ENCODE assay signal across 8 cellular contexts in the genomic region with DNA sequence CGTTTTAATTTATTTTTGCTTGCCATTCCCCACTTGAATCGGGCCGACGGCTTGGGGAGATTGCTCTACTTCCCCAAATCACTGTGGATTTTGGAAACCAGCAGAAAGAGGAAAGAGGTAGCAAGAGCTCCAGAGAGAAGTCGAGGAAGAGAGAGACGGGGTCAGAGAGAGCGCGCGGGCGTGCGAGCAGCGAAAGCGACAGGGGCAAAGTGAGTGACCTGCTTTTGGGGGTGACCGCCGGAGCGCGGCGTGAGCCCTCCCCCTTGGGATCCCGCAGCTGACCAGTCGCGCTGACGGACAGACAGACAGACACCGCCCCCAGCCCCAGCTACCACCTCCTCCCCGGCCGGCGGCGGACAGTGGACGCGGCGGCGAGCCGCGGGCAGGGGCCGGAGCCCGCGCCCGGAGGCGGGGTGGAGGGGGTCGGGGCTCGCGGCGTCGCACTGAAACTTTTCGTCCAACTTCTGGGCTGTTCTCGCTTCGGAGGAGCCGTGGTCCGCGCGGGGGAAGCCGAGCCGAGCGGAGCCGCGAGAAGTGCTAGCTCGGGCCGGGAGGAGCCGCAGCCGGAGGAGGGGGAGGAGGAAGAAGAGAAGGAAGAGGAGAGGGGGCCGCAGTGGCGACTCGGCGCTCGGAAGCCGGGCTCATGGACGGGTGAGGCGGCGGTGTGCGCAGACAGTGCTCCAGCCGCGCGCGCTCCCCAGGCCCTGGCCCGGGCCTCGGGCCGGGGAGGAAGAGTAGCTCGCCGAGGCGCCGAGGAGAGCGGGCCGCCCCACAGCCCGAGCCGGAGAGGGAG. TPM values are rescaled to one million over a fixed set of nuclear protein-coding genes. Genes with fewer than 3 reads are reported as not detected.
A peak's percentile ranks its signal among the peaks of the same experiment; 100 is the strongest.
DNase-seq lines count a peak whose midpoint lies in the region; FAIRE-seq and TF ChIP-seq lines count a peak whose summit lies in the region.

No MANE protein-coding gene starts in this region.

- no peak for FAIRE-seq in GM12892 (lab: Jason Lieb, UNC)

- H3K27me3 ChIP-seq in breast epithelium (no peaks in the 10 kb centered on the region), iPS-20b (ENCODE audit: insufficient read depth, low read length) (peaks cover 14% of the 10 kb centered on the region), skeletal muscle satellite cell (ENCODE audit: control insufficient read depth, insufficient read depth, low read length) (peaks cover under 1% of the 10 kb centered on the region)

- H3K4me1 ChIP-seq in breast epithelium: peaks cover 0 to 40% of the 10 kb centered on the region in 2 donors
- H3K4me1 ChIP-seq in iPS-20b (ENCODE audit: insufficient read depth, low read length): peaks cover 40% of the 10 kb centered on the region
- H3K4me1 ChIP-seq in skeletal muscle satellite cell (ENCODE audit: control insufficient read depth, insufficient read depth, low read length): peaks cover 44% of the 10 kb centered on the region

- peak overlapping the region; percentile 75 to 93 (median 76) for H3K4me3 ChIP-seq in breast epithelium
- H3K4me3 ChIP-seq in iPS-20b (ENCODE audit: low read length): peak overlapping the region; percentile 98
- peak overlapping the region; percentile 93 for H3K4me3 ChIP-seq in skeletal muscle satellite cell (ENCODE audit: low read length)

- H3K9me3 ChIP-seq in breast epithelium (no peaks in the 10 kb centered on the region), iPS-20b (ENCODE audit: insufficient read depth, low read depth, low read length) (no peaks in the 10 kb centered on the region), skeletal muscle satellite cell (replicated peaks; ENCODE audit: low read length) (no peaks in the 10 kb centered on the region)

- TF ChIP-seq POLR2A in breast epithelium (IDR thresholded peaks at IDR 0.05) (no peak), GM12892 (IDR thresholded peaks at IDR 0.05; ENCODE audit: low read depth, low read length) (no peak)

- H3K9ac ChIP-seq in iPS-20b (ENCODE audit: low read depth, low read length) (peak overlapping the region; percentile 97; the same call in 1 of the 2 replicates), skeletal muscle satellite cell (ENCODE audit: low read depth, low read length) (peak overlapping the region; percentile 87)

- peaks cover 14% of the 10 kb centered on the region for H3K27me3 Mint-ChIP-seq in IgD-negative memory B cell
- no peaks in the 10 kb centered on the region for H3K27me3 Mint-ChIP-seq in T-helper 1 cell treated with Interleukin-12 subunit alpha and Interleukin-12 subunit beta and Interleukin-4 antibody, amounts not matched to agents 30 μg/mL and 1 μg/mL, for 36 hours (ENCODE audit: low read depth)

- no peaks in the 10 kb centered on the region for H3K9me3 Mint-ChIP-seq in IgD-negative memory B cell
- H3K9me3 Mint-ChIP-seq in T-helper 1 cell treated with Interleukin-12 subunit alpha and Interleukin-12 subunit beta and Interleukin-4 antibody, amounts not matched to agents 30 μg/mL and 1 μg/mL, for 36 hours: no peaks in the 10 kb centered on the region

- no peak for TF ChIP-seq CTCF in breast epithelium (IDR thresholded peaks at IDR 0.05)

- H3K27ac ChIP-seq in breast epithelium (peak overlapping the region; percentile 95 to 96), iPS-20b (ENCODE audit: low read length) (no peak overlapping the region)

- H3K36me3 ChIP-seq in breast epithelium (no peaks in the 10 kb centered on the region), iPS-20b (ENCODE audit: insufficient read depth, low read depth, low read length) (peaks cover 3% of the 10 kb centered on the region; the same call in 1 of the 2 replicates), skeletal muscle satellite cell (ENCODE audit: insufficient read depth, low read length) (peaks cover 3% of the 10 kb centered on the region)

- peaks cover 6 to 11% (median 7%) of the 10 kb centered on the region in 3 donors for H3K4me1 Mint-ChIP-seq in IgD-negative memory B cell
- peaks cover 39% of the 10 kb centered on the region for H3K4me1 Mint-ChIP-seq in T-helper 1 cell treated with Interleukin-12 subunit alpha and Interleukin-12 subunit beta and Interleukin-4 antibody, amounts not matched to agents 30 μg/mL and 1 μg/mL, for 36 hours (ENCODE audit: low read depth)

- peak overlapping the region; percentile 23 to 85 (median 74) for H3K27ac Mint-ChIP-seq in IgD-negative memory B cell
- H3K27ac Mint-ChIP-seq in T-helper 1 cell treated with Interleukin-12 subunit alpha and Interleukin-12 subunit beta and Interleukin-4 antibody, amounts not matched to agents 30 μg/mL and 1 μg/mL, for 36 hours: peak overlapping the region; percentile 92

- H3K4me3 Mint-ChIP-seq in IgD-negative memory B cell: peak overlapping the region; percentile 90 to 98 (median 97)
- H3K4me3 Mint-ChIP-seq in T-helper 1 cell treated with Interleukin-12 subunit alpha and Interleukin-12 subunit beta and Interleukin-4 antibody, amounts not matched to agents 30 μg/mL and 1 μg/mL, for 36 hours: peak overlapping the region; percentile 98

- peak overlapping the region; percentile 97 for H3K4me2 ChIP-seq in skeletal muscle satellite cell (ENCODE audit: low read length)

- intact Hi-C loops in breast epithelium (cut with DNase I; ENCODE audit: low total_unique reads): no loop called here

- no peaks in the 10 kb centered on the region for H3K36me3 Mint-ChIP-seq in IgD-negative memory B cell
- H3K36me3 Mint-ChIP-seq in T-helper 1 cell treated with Interleukin-12 subunit alpha and Interleukin-12 subunit beta and Interleukin-4 antibody, amounts not matched to agents 30 μg/mL and 1 μg/mL, for 36 hours (ENCODE audit: low read depth): no peaks in the 10 kb centered on the region

- DNase-seq in ELR (ENCODE audit: low read depth): peak; percentile 76
- DNase-seq in breast epithelium (ENCODE audit: low spot score in 2 of 2): peak; percentile 52 to 64
- DNase-seq in GM12892 (ENCODE audit: insufficient read length): no peak
- no peak for DNase-seq in activated gamma-delta T cell (lab: John Stamatoyannopoulos, UW)

RNA-seq across cellular contexts. Expression of a gene that starts 0.6 kb away (rescaled TPM):
- 0.19 TPM for polyA plus RNA-seq in IgD-negative memory B cell
- total RNA-seq in breast epithelium: 100 to 1,000 TPM; 123 to 230 (median 132) TPM
- 135 and 169 TPM in 2 replicates for total RNA-seq in skeletal muscle satellite cell (2012; rRNA removed)
- 66.3 TPM for polyA plus RNA-seq in GM12892 (2012; ENCODE audit: missing spikeins)

Comparison
In these comparisons a context has a peak if more than half of its experiments do, and no peak if none do; other contexts are left out.
1. DNase-seq: peak in ELR (single experiment) and breast epithelium (2 of 2); none in GM12892 (single experiment) and activated gamma-delta T cell (single experiment).
2. Peak in every context shown above with its lines, with median percentiles within 50 percentile points of each other: H3K4me3 ChIP-seq.